ENCODE assay signal across 8 cellular contexts in genomic region chr1:9128520-9129371, GRCh38. TPM values are rescaled to one million over a fixed set of nuclear protein-coding genes. Genes with fewer than 3 reads are reported as not detected.
DNase-seq lines count a peak whose midpoint lies in the region; ATAC-seq and TF ChIP-seq lines count a peak whose summit lies in the region.

TSS of gene GPR157 (minus strand) at chr1:9129102. CDS start at chr1:9129027, 75 bp downstream.

- peak within 1 kb of the TSS; percentile 42 to 86 (median 84) for H3K27ac Mint-ChIP-seq in CD8-positive, alpha-beta memory T cell

- H3K9me3 ChIP-seq in CD8-positive, alpha-beta memory T cell (ENCODE audit: low read length): no peaks in the 10 kb centered on the region
- no peaks in the 10 kb centered on the region for H3K9me3 ChIP-seq in heart right ventricle
- no peaks in the 10 kb centered on the region for H3K9me3 ChIP-seq in psoas muscle
- H3K9me3 ChIP-seq in vagina: no peaks in the 10 kb centered on the region

- peak within 1 kb of the TSS; percentile 83 to 91 (median 90) for H3K4me3 Mint-ChIP-seq in CD8-positive, alpha-beta memory T cell

- no peaks in the 10 kb centered on the region for H3K9me3 Mint-ChIP-seq in CD8-positive, alpha-beta memory T cell

- peak within 1 kb of the TSS; percentile 63 for H3K4me3 ChIP-seq in CD8-positive, alpha-beta memory T cell (ENCODE audit: low read length)
- H3K4me3 ChIP-seq in HL-60 (replicated peaks; ENCODE audit: insufficient read depth, low read length) (peak within 1 kb of the TSS; percentile 45), heart right ventricle (peak within 1 kb of the TSS; percentile 61 to 79 (median 72)), psoas muscle (peak within 1 kb of the TSS; percentile 87), vagina (peak within 1 kb of the TSS; percentile 74 to 80)

- H3K4me1 ChIP-seq in CD8-positive, alpha-beta memory T cell (ENCODE audit: insufficient read depth, low read length): peaks cover 18% of the 10 kb centered on the region
- H3K4me1 ChIP-seq in heart right ventricle (peaks cover 0 to 40% (median 34%) of the 10 kb centered on the region in 9 donors), psoas muscle (peaks cover 37% of the 10 kb centered on the region), vagina (peaks cover 30% of the 10 kb centered on the region)

- no peak within 1 kb of the TSS for H3K27ac ChIP-seq in CD8-positive, alpha-beta memory T cell (ENCODE audit: low read depth, low read length)
- H3K27ac ChIP-seq in HL-60 (replicated peaks): no peak within 1 kb of the TSS
- H3K27ac ChIP-seq in heart right ventricle: peak within 1 kb of the TSS; percentile 84 to 95 (median 90)
- peak within 1 kb of the TSS; percentile 93 for H3K27ac ChIP-seq in psoas muscle
- peak within 1 kb of the TSS; percentile 97 for H3K27ac ChIP-seq in vagina

- TF ChIP-seq POLR2A in vagina (IDR thresholded peaks at IDR 0.05): peak in 1 of 2 donors; percentile 81

- CTCF ChIA-PET in CD8-positive, alpha-beta memory T cell (lab: Charles Lee): interaction anchor here (1.6 to 3.5 kb wide), 2 partner anchors 14 to 19 kb away, joined by 3 to 16 read pairs; no protein-coding TSS in a partner anchor

- intact Hi-C loops in heart right ventricle (cut with DNase I) (no loop called here), psoas muscle (cut with DNase I) (loop anchor here in 1 of 2 donors (5.0 kb wide), 1 partner anchor 104 kb away; the partner anchor contains the start of gene H6PD), vagina (cut with DNase I) (no loop called here)

- no peaks in the 10 kb centered on the region for H3K36me3 ChIP-seq in CD8-positive, alpha-beta memory T cell (ENCODE audit: insufficient read depth, low read length)
- H3K36me3 ChIP-seq in heart right ventricle (no peaks in the 10 kb centered on the region), psoas muscle (ENCODE audit: insufficient read depth in 1 of 2, low read depth in 1 of 2) (no peaks in the 10 kb centered on the region), vagina (no peaks in the 10 kb centered on the region)

- peak; percentile 51 for ATAC-seq in GM19438 (IDR thresholded peaks at IDR 0.05; ENCODE audit: low read depth, unreplicated experiment)
- ATAC-seq in heart right ventricle: peak; percentile 91 to 97 (median 94)
- peak; percentile 85 to 93 (median 92) for ATAC-seq in psoas muscle

- H3K27me3 ChIP-seq in CD8-positive, alpha-beta memory T cell (ENCODE audit: insufficient read depth, low read length, poor library complexity, severe bottlenecking): no peaks in the 10 kb centered on the region
- H3K27me3 ChIP-seq in HL-60 (ENCODE audit: insufficient read depth, poor library complexity, severe bottlenecking): peaks cover 8% of the 10 kb centered on the region
- H3K27me3 ChIP-seq in heart right ventricle: no peaks in the 10 kb centered on the region
- H3K27me3 ChIP-seq in psoas muscle (ENCODE audit: insufficient read depth in 3 of 3, low read length in 2 of 3): no peaks in the 10 kb centered on the region
- no peaks in the 10 kb centered on the region for H3K27me3 ChIP-seq in vagina

- WGBS in heart right ventricle, 2 donors: 2% methylated on average over 64 to 98 of the region's 102 CpGs
- 1 to 3% (median 2%) methylated on average over 61 to 102 of the region's 102 CpGs for WGBS in psoas muscle, 3 donors

- POLR2A ChIA-PET in CD8-positive, alpha-beta memory T cell (lab: Charles Lee): interaction anchor here (0.5 kb wide), 2 partner anchors 13 to 309 kb away, joined by 4 read pairs; no protein-coding TSS in a partner anchor

- TF ChIP-seq CTCF in HL-60 (IDR thresholded peaks at IDR 0.05; ENCODE audit: insufficient read depth, low read length) (no peak), heart right ventricle (IDR thresholded peaks at IDR 0.05) (peak in 4 of 9 donors; percentile 18 to 38 (median 28)), psoas muscle (IDR thresholded peaks at IDR 0.05) (peak; percentile 16), vagina (IDR thresholded peaks at IDR 0.05) (peak in 1 of 3 experiments; percentile 15)

- no peaks in the 10 kb centered on the region for H3K27me3 Mint-ChIP-seq in CD8-positive, alpha-beta memory T cell

- peaks cover 0 to 2% (median 0%) of the 10 kb centered on the region in 3 donors for H3K36me3 Mint-ChIP-seq in CD8-positive, alpha-beta memory T cell

- DNase-seq in CD8-positive, alpha-beta memory T cell: peak; percentile 66 to 87 (median 77)
- DNase-seq in HL-60 (ENCODE audit: low read depth in 1 of 2, low spot score in 1 of 2) (peak; percentile 48 to 50), SW 1271 (lab: John Stamatoyannopoulos, UW) (peak; percentile 13 to 65), heart right ventricle (peak; percentile 89 to 94), psoas muscle (peak; percentile 92 to 95), vagina (ENCODE audit: extremely low spot score in 2 of 2) (no peak)
- DNase-seq in activated naive CD8-positive, alpha-beta T cell treated with anti-CD3 and anti-CD28 coated beads, Interleukin-2, amount 50 U/mL, for 16 hours (ENCODE audit: low read depth, low spot score): peak; percentile 40

- H3K4me1 Mint-ChIP-seq in CD8-positive, alpha-beta memory T cell: peaks cover 18 to 41% (median 30%) of the 10 kb centered on the region in 3 donors

RNA-seq across cellular contexts. Expression of gene GPR157, which starts in this region (rescaled TPM):
- 1 to 10 TPM; 3.1 to 4.7 TPM for total RNA-seq in CD8-positive, alpha-beta memory T cell
- polyA plus RNA-seq in CD8-positive, alpha-beta memory T cell: 3.0 TPM
- total RNA-seq in heart right ventricle (10 to 100 TPM; 24.4 to 69.1 (median 40.9) TPM), psoas muscle (10 to 100 TPM; 13.1 to 49.5 (median 33.4) TPM), vagina (19.4 TPM)
- polyA plus RNA-seq in heart right ventricle (1 to 10 TPM; 5.1 to 9.3 TPM), psoas muscle (10 to 100 TPM; 11.6 to 21.6 (median 15.7) TPM)

Comparison
In these comparisons a context has a peak if more than half of its experiments do, and no peak if none do; other contexts are left out.
1. DNase-seq: peak in CD8-positive, alpha-beta memory T cell (5 of 5), HL-60 (2 of 2), SW 1271 (2 of 2), activated naive CD8-positive, alpha-beta T cell treated with anti-CD3 and anti-CD28 coated beads, Interleukin-2, amount 50 U/mL, for 16 hours (single experiment), heart right ventricle (2 of 2) and psoas muscle (2 of 2); none in vagina (0 of 2).
2. H3K27ac ChIP-seq: peak in heart right ventricle (10 of 10), psoas muscle (single experiment) and vagina (single experiment); none in CD8-positive, alpha-beta memory T cell (single experiment) and HL-60 (single experiment).
3. Peak in every context shown above with its lines, with median percentiles within 50 percentile points of each other: H3K4me3 ChIP-seq and ATAC-seq.